30 cellular contexts compared by ENCODE assay signal in genomic region chr10:125762692-125763648, GRCh38. TPM values are rescaled to one million over a fixed set of nuclear protein-coding genes. Genes with fewer than 3 reads are reported as not detected.
"Had no signal": no experiment of that assay in that cellular context is flagged by ENCODE, and none has a peak within 500 bp of the region (broad histone marks: within the 10 kb centered on the region; RNA-seq: fewer than 3 reads in every experiment).

No MANE protein-coding gene starts in this region.

- DNase-seq: activated CD4-positive, alpha-beta T cell treated with anti-CD3 and anti-CD28 coated beads for 4 hours; activated CD4-positive, alpha-beta T cell treated with anti-CD3 and anti-CD28 coated beads, Interleukin-2, amount 50 U/mL, for 48 hours; activated CD4-positive, CD25-positive, alpha-beta regulatory T cell; activated CD8-positive, alpha-beta memory T cell treated with anti-CD3 and anti-CD28 coated beads, Interleukin-2, amount 50 U/mL, for 48 hours; activated effector memory CD4-positive, alpha-beta T cell treated with Interleukin-2 at 50 U/mL for 16 hours; activated naive CD4-positive, alpha-beta T cell treated with anti-CD3 and anti-CD28 coated beads for 36 hours; activated naive CD8-positive, alpha-beta T cell treated with anti-CD3 and anti-CD28 coated beads, Interleukin-2, amount 10 ng/mL, durations not matched to agents 7 days and 5 days; activated T-cell treated with anti-CD3 and anti-CD28 coated beads, Interleukin-2, amount 50 U/mL, for 48 hours; amniotic stem cell; cerebellar nuclear complex; head of caudate nucleus; left colon; mesenchymal stem cell; mucosa of descending colon; right lobe of liver; small intestine; stimulated activated CD4-positive, alpha-beta T cell treated with anti-CD3 and anti-CD28 coated beads, Interleukin-2, amount 100 ng/mL, for 24 hours; stomach; T-helper 1 cell had no signal

- H3K27ac ChIP-seq: coronary artery, right lobe of liver, stomach, suprapubic skin, tibial nerve had no signal

- H3K4me3 Mint-ChIP-seq: activated naive CD4-positive, alpha-beta T cell treated with anti-CD3 and anti-CD28 coated beads for 36 hours; activated naive CD8-positive, alpha-beta T cell treated with anti-CD3 and anti-CD28 coated beads, Interleukin-2, amount 10 ng/mL, durations not matched to agents 7 days and 5 days; stimulated activated memory B cell treated with anti-CD40 and anti-IgM and Interleukin-4, amounts not matched to agents 10 μg/mL and 1 μg/mL and 100 μg/mL, for 72 hours had no signal

- ATAC-seq: left colon; mucosa of descending colon; stimulated activated memory B cell treated with anti-CD40 and anti-IgM and Interleukin-4, amounts not matched to agents 10 μg/mL and 1 μg/mL and 100 μg/mL, for 72 hours had no signal

- H3K4me1 Mint-ChIP-seq: activated naive CD8-positive, alpha-beta T cell treated with anti-CD3 and anti-CD28 coated beads, Interleukin-2, amount 10 ng/mL, durations not matched to agents 7 days and 5 days; stimulated activated memory B cell treated with anti-CD40 and anti-IgM and Interleukin-4, amounts not matched to agents 10 μg/mL and 1 μg/mL and 100 μg/mL, for 72 hours had no signal

- H3K27me3 Mint-ChIP-seq: activated naive CD8-positive, alpha-beta T cell treated with anti-CD3 and anti-CD28 coated beads, Interleukin-2, amount 10 ng/mL, durations not matched to agents 7 days and 5 days; stimulated activated memory B cell treated with anti-CD40 and anti-IgM and Interleukin-4, amounts not matched to agents 10 μg/mL and 1 μg/mL and 100 μg/mL, for 72 hours had no signal

- H3K9me3 Mint-ChIP-seq: activated naive CD4-positive, alpha-beta T cell treated with anti-CD3 and anti-CD28 coated beads for 36 hours; activated naive CD8-positive, alpha-beta T cell treated with anti-CD3 and anti-CD28 coated beads, Interleukin-2, amount 10 ng/mL, durations not matched to agents 7 days and 5 days; stimulated activated memory B cell treated with anti-CD40 and anti-IgM and Interleukin-4, amounts not matched to agents 10 μg/mL and 1 μg/mL and 100 μg/mL, for 72 hours had no signal

- H3K27ac Mint-ChIP-seq: activated naive CD4-positive, alpha-beta T cell treated with anti-CD3 and anti-CD28 coated beads for 36 hours; activated naive CD8-positive, alpha-beta T cell treated with anti-CD3 and anti-CD28 coated beads, Interleukin-2, amount 10 ng/mL, durations not matched to agents 7 days and 5 days; stimulated activated memory B cell treated with anti-CD40 and anti-IgM and Interleukin-4, amounts not matched to agents 10 μg/mL and 1 μg/mL and 100 μg/mL, for 72 hours had no signal

- H3K4me3 ChIP-seq: coronary artery, mucosa of descending colon, right lobe of liver, stomach, suprapubic skin, tibial nerve had no signal

- FAIRE-seq: frontal cortex, keratinocyte had no signal

- H3K27me3 ChIP-seq: right lobe of liver, stomach, suprapubic skin, tibial nerve had no signal

- H3K4me1 ChIP-seq: right lobe of liver, suprapubic skin, tibial nerve had no signal

- H3K9me3 ChIP-seq: mucosa of descending colon, right lobe of liver, stomach, suprapubic skin, tibial nerve had no signal

RNA-seq across cellular contexts. Expression of gene MMP21, which starts 12.7 kb away (rescaled TPM):
- total RNA-seq: activated CD8-positive, alpha-beta memory T cell treated with anti-CD3 and anti-CD28 coated beads for 36 hours; activated naive CD4-positive, alpha-beta T cell treated with anti-CD3 and anti-CD28 coated beads for 36 hours; left colon; lower leg skin; omental fat pad had no signal
- polyA plus RNA-seq: keratinocyte, neural cell, stomach, urinary bladder had no signal
